1 cellular context compared by ENCODE assay signal in genomic region chr11:34916810-34917780, GRCh38.
TF ChIP-seq lines count a peak whose summit lies in the region.

No MANE protein-coding gene starts in this region.

TF ChIP-seq in H1, 55 proteins besides CTCF, POLR2A, EP300 and RAD21 (continued from another document):
- TF ChIP-seq, protein P1, sequence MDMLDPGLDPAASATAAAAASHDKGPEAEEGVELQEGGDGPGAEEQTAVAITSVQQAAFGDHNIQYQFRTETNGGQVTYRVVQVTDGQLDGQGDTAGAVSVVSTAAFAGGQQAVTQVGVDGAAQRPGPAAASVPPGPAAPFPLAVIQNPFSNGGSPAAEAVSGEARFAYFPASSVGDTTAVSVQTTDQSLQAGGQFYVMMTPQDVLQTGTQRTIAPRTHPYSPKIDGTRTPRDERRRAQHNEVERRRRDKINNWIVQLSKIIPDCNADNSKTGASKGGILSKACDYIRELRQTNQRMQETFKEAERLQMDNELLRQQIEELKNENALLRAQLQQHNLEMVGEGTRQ (IDR thresholded peaks at IDR 0.05; ENCODE audit: low read length) = no peak
- TF ChIP-seq NANOG (IDR thresholded peaks at IDR 0.05; ENCODE audit: insufficient read depth, low read depth, low read length, poor library complexity, severe bottlenecking) = no peak
- peak; percentile 55 for TF ChIP-seq SAP30 (IDR thresholded peaks at IDR 0.05; ENCODE audit: insufficient read depth, insufficient replicate concordance, low read length)
- peak; percentile 90 for TF ChIP-seq TEAD4 (IDR thresholded peaks at IDR 0.05; ENCODE audit: low read depth, low read length)
- TF ChIP-seq EZH2 (IDR thresholded peaks at IDR 0.05; ENCODE audit: low read depth, low read length, severe bottlenecking) = no peak
- TF ChIP-seq CEBPB (IDR thresholded peaks at IDR 0.05; ENCODE audit: low read depth, low read length) = no peak
- no peak for TF ChIP-seq SP2 (IDR thresholded peaks at IDR 0.05; ENCODE audit: low read length)
- peak; percentile 23; the same call in 1 of the 2 replicates for TF ChIP-seq TAF1 (IDR thresholded peaks at IDR 0.05; ENCODE audit: low read depth, low read length)
- TF ChIP-seq SIN3A (conservative IDR thresholded peaks at IDR 0.05 in 1 of 2, IDR thresholded peaks at IDR 0.05 in 1 of 2; ENCODE audit: low read depth in 1 of 2, low read length in 2 of 2) = 0 out of 4 replicates have a peak, but pooled peaks have one; percentile 53 to 77
- no peak for TF ChIP-seq RBBP5 (IDR thresholded peaks at IDR 0.05; ENCODE audit: borderline replicate concordance, low read depth, low read length)
- TF ChIP-seq, protein P2, sequence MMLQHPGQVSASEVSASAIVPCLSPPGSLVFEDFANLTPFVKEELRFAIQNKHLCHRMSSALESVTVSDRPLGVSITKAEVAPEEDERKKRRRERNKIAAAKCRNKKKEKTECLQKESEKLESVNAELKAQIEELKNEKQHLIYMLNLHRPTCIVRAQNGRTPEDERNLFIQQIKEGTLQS (IDR thresholded peaks at IDR 0.05; ENCODE audit: insufficient read depth, low read depth, low read length) = no peak
- no peak for TF ChIP-seq SUZ12 (IDR thresholded peaks at IDR 0.05; ENCODE audit: low read length)
- TF ChIP-seq HDAC6 (IDR thresholded peaks at IDR 0.05; ENCODE audit: low read depth, low read length) = no peak
- TF ChIP-seq TCF12 (IDR thresholded peaks at IDR 0.05; ENCODE audit: low read depth, low read length) = no peak
- TF ChIP-seq BACH1 (IDR thresholded peaks at IDR 0.05; ENCODE audit: low read length) = no peak
- TF ChIP-seq MAFK (IDR thresholded peaks at IDR 0.05; ENCODE audit: low read depth, low read length) = no peak
- no peak; the same call in 1 of the 2 replicates for TF ChIP-seq POLR2AphosphoS5 (IDR thresholded peaks at IDR 0.05; ENCODE audit: low read depth, low read length)
- TF ChIP-seq JUND (IDR thresholded peaks at IDR 0.05; ENCODE audit: low read length) = no peak
- no peak for TF ChIP-seq SRF (IDR thresholded peaks at IDR 0.05; ENCODE audit: low read depth, low read length)
- TF ChIP-seq CREB1 (IDR thresholded peaks at IDR 0.05) = no peak
- no peak for TF ChIP-seq ZNF274 (IDR thresholded peaks at IDR 0.05; ENCODE audit: borderline replicate concordance, extremely low read depth, low read length)
- TF ChIP-seq CBX8 (IDR thresholded peaks at IDR 0.05; ENCODE audit: borderline replicate concordance, low read depth, low read length) = no peak
